Comparison of ENCODE assay signal across 19 cellular contexts in genomic region chr7:48126037-48126436, GRCh38. TPM values are rescaled to one million over a fixed set of nuclear protein-coding genes. Genes with fewer than 3 reads are reported as not detected.
DNase-seq lines count a peak whose midpoint lies in the region; ATAC-seq and TF ChIP-seq lines count a peak whose summit lies in the region.
"Had no signal": no experiment of that assay in that cellular context is flagged by ENCODE, and none has a peak within 500 bp of the region (broad histone marks: within the 10 kb centered on the region; RNA-seq: fewer than 3 reads in every experiment).

No MANE protein-coding gene starts in this region.

- H3K27me3 ChIP-seq in Panc1 (ENCODE audit: control insufficient read depth, insufficient read depth, low read length) = no peaks in the 10 kb centered on the region; the same call in 1 of the 2 replicates
- H3K27me3 ChIP-seq: BLaER1 had no signal

- peaks cover 4% of the 10 kb centered on the region for H3K27me3 Mint-ChIP-seq in activated naive CD8-positive, alpha-beta T cell treated with anti-CD3 and anti-CD28 coated beads for 36 hours
- H3K27me3 Mint-ChIP-seq in activated naive CD8-positive, alpha-beta T cell treated with anti-CD3 and anti-CD28 coated beads, Interleukin-2, amount 50 U/mL, for 24 hours = peaks cover 9% of the 10 kb centered on the region
- peaks cover 42% of the 10 kb centered on the region for H3K27me3 Mint-ChIP-seq in osteocyte (ENCODE audit: unreplicated experiment)

- no peak for ATAC-seq in activated naive CD8-positive, alpha-beta T cell treated with anti-CD3 and anti-CD28 coated beads, Interleukin-2, amount 50 U/mL, for 24 hours
- ATAC-seq in Panc1 (no peak), GM19397 (IDR thresholded peaks at IDR 0.05; ENCODE audit: unreplicated experiment) (no peak)
- ATAC-seq: GM12878, GM23338, HCT116 had no signal

- H3K9me3 ChIP-seq in Panc1 (ENCODE audit: control insufficient read depth, insufficient read depth, low read depth, low read length) = no peaks in the 10 kb centered on the region

- H3K4me1 ChIP-seq in Panc1 (ENCODE audit: control insufficient read depth, insufficient read depth, low read length) = no peaks in the 10 kb centered on the region
- H3K4me1 ChIP-seq: BLaER1 had no signal

- POLR2A ChIA-PET in Panc1 (lab: Charles Lee) = no interaction called here

- H3K36me3 Mint-ChIP-seq in activated naive CD8-positive, alpha-beta T cell treated with anti-CD3 and anti-CD28 coated beads for 36 hours = peaks cover 2% of the 10 kb centered on the region
- H3K36me3 Mint-ChIP-seq in activated naive CD8-positive, alpha-beta T cell treated with anti-CD3 and anti-CD28 coated beads, Interleukin-2, amount 50 U/mL, for 24 hours (ENCODE audit: low read depth) = no peaks in the 10 kb centered on the region
- peaks cover 2% of the 10 kb centered on the region for H3K36me3 Mint-ChIP-seq in osteocyte (ENCODE audit: unreplicated experiment)
- H3K36me3 Mint-ChIP-seq: CD4-positive, CD25-positive, alpha-beta regulatory T cell had no signal

- H3K4me3 Mint-ChIP-seq in activated naive CD8-positive, alpha-beta T cell treated with anti-CD3 and anti-CD28 coated beads for 36 hours = no peak overlapping the region
- no peak overlapping the region for H3K4me3 Mint-ChIP-seq in activated naive CD8-positive, alpha-beta T cell treated with anti-CD3 and anti-CD28 coated beads, Interleukin-2, amount 50 U/mL, for 24 hours
- no peak overlapping the region for H3K4me3 Mint-ChIP-seq in osteocyte (ENCODE audit: unreplicated experiment)
- H3K4me3 Mint-ChIP-seq: CD4-positive, CD25-positive, alpha-beta regulatory T cell; CD8-positive, alpha-beta memory T cell; GM23338; H9; HFFc6 had no signal

- no peak for DNase-seq in activated naive CD8-positive, alpha-beta T cell treated with anti-CD3 and anti-CD28 coated beads for 36 hours
- no peak for DNase-seq in activated naive CD8-positive, alpha-beta T cell treated with anti-CD3 and anti-CD28 coated beads, Interleukin-2, amount 50 U/mL, for 24 hours
- DNase-seq in Panc1 (ENCODE audit: low read depth, low spot score) (no peak), osteocyte (ENCODE audit: extremely low spot score, unreplicated experiment) (peak; percentile 21), NCI-H187 (lab: John Stamatoyannopoulos, UW) (no peak)
- DNase-seq: CD4-positive, CD25-positive, alpha-beta regulatory T cell; CD8-positive, alpha-beta memory T cell; DMS 273 treated with DMSO at 0.1 percent for 48 hours; DMS79; EL; GDM1; H9; HFFc6 had no signal

- intact Hi-C loops in Panc1 (cut with micrococcal nuclease; ENCODE audit: unreplicated experiment) = no loop called here

- no peak overlapping the region for H3K4me3 ChIP-seq in Panc1 (ENCODE audit: low read depth in 2 of 2, low read length in 2 of 2)
- H3K4me3 ChIP-seq: BLaER1, GM12878, GM23338 had no signal

- H3K9me3 Mint-ChIP-seq in activated naive CD8-positive, alpha-beta T cell treated with anti-CD3 and anti-CD28 coated beads for 36 hours = peaks cover 6% of the 10 kb centered on the region
- H3K9me3 Mint-ChIP-seq in activated naive CD8-positive, alpha-beta T cell treated with anti-CD3 and anti-CD28 coated beads, Interleukin-2, amount 50 U/mL, for 24 hours = peaks cover 9% of the 10 kb centered on the region
- no peaks in the 10 kb centered on the region for H3K9me3 Mint-ChIP-seq in osteocyte (ENCODE audit: unreplicated experiment)
- H3K9me3 Mint-ChIP-seq: HFFc6 had no signal

- CTCF ChIA-PET in Panc1 (lab: Charles Lee) = no interaction called here

- no peak for TF ChIP-seq CTCF in Panc1 (IDR thresholded peaks at IDR 0.05)
- TF ChIP-seq CTCF in osteocyte (IDR thresholded peaks at IDR 0.05) = no peak

- BruUV-seq in Panc1 (replicated peaks; lab: Mats Ljungman, UMichigan) = no TSS peak

- peak overlapping the region; percentile 5 for H3K27ac Mint-ChIP-seq in activated naive CD8-positive, alpha-beta T cell treated with anti-CD3 and anti-CD28 coated beads for 36 hours
- no peak overlapping the region for H3K27ac Mint-ChIP-seq in activated naive CD8-positive, alpha-beta T cell treated with anti-CD3 and anti-CD28 coated beads, Interleukin-2, amount 50 U/mL, for 24 hours
- no peak overlapping the region for H3K27ac Mint-ChIP-seq in osteocyte (ENCODE audit: unreplicated experiment)
- H3K27ac Mint-ChIP-seq: CD4-positive, CD25-positive, alpha-beta regulatory T cell; CD8-positive, alpha-beta memory T cell; GM23338; HFFc6 had no signal

- no peaks in the 10 kb centered on the region for H3K4me1 Mint-ChIP-seq in activated naive CD8-positive, alpha-beta T cell treated with anti-CD3 and anti-CD28 coated beads for 36 hours
- H3K4me1 Mint-ChIP-seq in activated naive CD8-positive, alpha-beta T cell treated with anti-CD3 and anti-CD28 coated beads, Interleukin-2, amount 50 U/mL, for 24 hours = peaks cover 1% of the 10 kb centered on the region
- H3K4me1 Mint-ChIP-seq in osteocyte (ENCODE audit: unreplicated experiment) = no peaks in the 10 kb centered on the region
- H3K4me1 Mint-ChIP-seq: CD4-positive, CD25-positive, alpha-beta regulatory T cell; CD8-positive, alpha-beta memory T cell had no signal

- in situ Hi-C loops in Panc1 (cut with HindIII; ENCODE audit: low pct_unique_long_range_greater_than_20kb, low sequenced_read_pairs) = no loop called here

- H3K27ac ChIP-seq in Panc1 (ENCODE audit: low read length) = 0 out of 2 replicates have a peak overlapping the region, but pooled peaks have one; percentile 5
- H3K27ac ChIP-seq: BLaER1, C4-2B had no signal

- H3K36me3 ChIP-seq in Panc1 (ENCODE audit: control insufficient read depth, insufficient read depth, low read length) = no peaks in the 10 kb centered on the region
- H3K36me3 ChIP-seq: BLaER1 had no signal

RNA-seq across cellular contexts. Expression of gene UPP1, which starts 37.0 kb away (rescaled TPM):
- total RNA-seq in activated naive CD8-positive, alpha-beta T cell treated with anti-CD3 and anti-CD28 coated beads for 36 hours = 10 to 100 TPM; 45.3 to 51.1 TPM
- total RNA-seq in Panc1 (2021; ENCODE audit: unreplicated experiment) (331 TPM), osteocyte (26.8 and 27.3 TPM in 2 replicates)
- polyA plus RNA-seq in Panc1 (2012; ENCODE audit: insufficient read length) = 234 TPM

RNA-seq across cellular contexts. Expression of gene ABCA13, which starts 45.2 kb away (rescaled TPM):
- under 1 TPM; 0.04 TPM for total RNA-seq in activated naive CD8-positive, alpha-beta T cell treated with anti-CD3 and anti-CD28 coated beads for 36 hours
- total RNA-seq in Panc1 (2021; ENCODE audit: unreplicated experiment) (1.7 TPM), osteocyte (0.63 and 1.1 TPM in 2 replicates)
- 1.4 TPM for polyA plus RNA-seq in Panc1 (2012; ENCODE audit: insufficient read length)
- total RNA-seq: CD8-positive, alpha-beta memory T cell had no signal
- polyA plus RNA-seq: CD4-positive, CD25-positive, alpha-beta regulatory T cell; CD8-positive, alpha-beta memory T cell; GM23338 had no signal
